ENCODE assay signal across 1 cellular context in genomic region chr1:163147019-163147418, GRCh38.
TF ChIP-seq lines count a peak whose summit lies in the region.

No MANE protein-coding gene starts in this region.

TF ChIP-seq in SK-N-SH treated with all-trans-retinoic acid at 6 μM for 48 hours, 23 proteins besides CTCF, POLR2A, EP300 and RAD21 (continued from another document):
- TF ChIP-seq TSHZ2 (CRISPR knock-in tag; IDR thresholded peaks at IDR 0.05): peak; percentile 51; the same call in 1 of the 2 replicates
- no peak for TF ChIP-seq ZNF565 (CRISPR knock-in tag; conservative IDR thresholded peaks at IDR 0.05; ENCODE audit: low read depth)
- no peak for TF ChIP-seq ZNF70 (CRISPR knock-in tag; IDR thresholded peaks at IDR 0.05)
- no peak for TF ChIP-seq PATZ1 (CRISPR knock-in tag; IDR thresholded peaks at IDR 0.05; ENCODE audit: borderline replicate concordance)
- no peak for TF ChIP-seq ZFP30 (CRISPR knock-in tag; IDR thresholded peaks at IDR 0.05)
- no peak for TF ChIP-seq CREB5 (CRISPR knock-in tag; IDR thresholded peaks at IDR 0.05; ENCODE audit: low read depth)
TF ChIP-seq in SK-N-SH treated with all-trans-retinoic acid at 6 μM for 48 hours: peak in this region for 3.
